Comparison of ENCODE assay signal across 20 cellular contexts in the genomic region with DNA sequence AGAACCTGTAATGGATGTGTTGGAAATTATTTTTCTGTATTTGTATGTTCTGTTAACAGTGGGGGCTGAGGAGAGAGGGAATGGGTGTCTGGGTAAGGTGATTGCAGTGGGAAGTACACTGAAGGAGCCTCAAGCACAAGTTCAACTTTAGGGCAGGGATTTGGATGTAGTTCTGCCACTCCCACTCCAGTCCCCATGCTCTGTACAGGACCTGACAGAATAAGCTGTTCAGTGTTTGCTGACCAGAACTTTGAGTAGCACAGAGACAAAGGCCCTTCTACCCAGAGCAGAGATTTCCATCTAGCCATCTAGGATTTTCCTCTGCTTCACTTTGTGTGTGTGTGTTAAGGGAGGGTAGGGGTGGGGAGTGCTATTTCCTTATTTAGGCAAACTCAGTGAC.
"Had no signal": no experiment of that assay in that cellular context is flagged by ENCODE, and none has a peak within 500 bp of the region (broad histone marks: within the 10 kb centered on the region; RNA-seq: fewer than 3 reads in every experiment).

No MANE protein-coding gene starts in this region.

- H3K36me3 ChIP-seq: adrenal gland, ascending aorta, colonic mucosa, esophagus muscularis mucosa, gastrocnemius medialis, left ventricle myocardium inferior, pancreas, thyroid gland, upper lobe of right lung had no signal

- H3K4me3 ChIP-seq: adrenal gland, ascending aorta, colonic mucosa, esophagus muscularis mucosa, gastrocnemius medialis, left ventricle myocardium inferior, pancreas, thyroid gland, upper lobe of right lung had no signal

- DNase-seq: activated CD4-positive, alpha-beta memory T cell treated with anti-CD3 and anti-CD28 coated beads for 36 hours; activated CD4-positive, alpha-beta T cell treated with anti-CD3 and anti-CD28 coated beads for 4 hours; activated CD4-positive, CD25-positive, alpha-beta regulatory T cell; activated gamma-delta T cell treated with Interleukin-2 at 50 U/mL for 16 hours; adrenal gland; colonic mucosa; gastrocnemius medialis; hippocampal formation; left ventricle myocardium inferior; pancreas; right cardiac atrium; stimulated activated CD4-positive, alpha-beta T cell treated with anti-CD3 and anti-CD28 coated beads, Interleukin-4, amount 100 ng/mL, for 24 hours; substantia nigra; T-helper 1 cell; T-helper 9 cell; thyroid gland; upper lobe of right lung had no signal

- H3K27ac ChIP-seq: adrenal gland, ascending aorta, colonic mucosa, esophagus muscularis mucosa, gastrocnemius medialis, left ventricle myocardium inferior, pancreas, thyroid gland, upper lobe of right lung had no signal

- H3K4me1 ChIP-seq: adrenal gland, ascending aorta, colonic mucosa, esophagus muscularis mucosa, gastrocnemius medialis, left ventricle myocardium inferior, pancreas, thyroid gland had no signal

- H3K9me3 ChIP-seq: adrenal gland, ascending aorta, colonic mucosa, esophagus muscularis mucosa, gastrocnemius medialis, left ventricle myocardium inferior, pancreas, thyroid gland, upper lobe of right lung had no signal

- ATAC-seq: gastrocnemius medialis; natural killer cell treated with Interleukin-12 subunit alpha and Interleukin-12 subunit beta and Interleukin-15 and Interleukin-18, amount 100 ng/mL, for 72 hours; pancreas; right cardiac atrium; upper lobe of right lung had no signal

- H3K27me3 ChIP-seq: ascending aorta, colonic mucosa, esophagus muscularis mucosa, gastrocnemius medialis, thyroid gland, upper lobe of right lung had no signal
